ENCODE assay signal across 1 cellular context in genomic region chr18:62928316-62928715, GRCh38.
TF ChIP-seq lines count a peak whose summit lies in the region.

No MANE protein-coding gene starts in this region.

TF ChIP-seq in WTC11, 78 proteins besides CTCF, POLR2A, EP300 and RAD21 (continued from another document):
- TF ChIP-seq, protein P1, sequence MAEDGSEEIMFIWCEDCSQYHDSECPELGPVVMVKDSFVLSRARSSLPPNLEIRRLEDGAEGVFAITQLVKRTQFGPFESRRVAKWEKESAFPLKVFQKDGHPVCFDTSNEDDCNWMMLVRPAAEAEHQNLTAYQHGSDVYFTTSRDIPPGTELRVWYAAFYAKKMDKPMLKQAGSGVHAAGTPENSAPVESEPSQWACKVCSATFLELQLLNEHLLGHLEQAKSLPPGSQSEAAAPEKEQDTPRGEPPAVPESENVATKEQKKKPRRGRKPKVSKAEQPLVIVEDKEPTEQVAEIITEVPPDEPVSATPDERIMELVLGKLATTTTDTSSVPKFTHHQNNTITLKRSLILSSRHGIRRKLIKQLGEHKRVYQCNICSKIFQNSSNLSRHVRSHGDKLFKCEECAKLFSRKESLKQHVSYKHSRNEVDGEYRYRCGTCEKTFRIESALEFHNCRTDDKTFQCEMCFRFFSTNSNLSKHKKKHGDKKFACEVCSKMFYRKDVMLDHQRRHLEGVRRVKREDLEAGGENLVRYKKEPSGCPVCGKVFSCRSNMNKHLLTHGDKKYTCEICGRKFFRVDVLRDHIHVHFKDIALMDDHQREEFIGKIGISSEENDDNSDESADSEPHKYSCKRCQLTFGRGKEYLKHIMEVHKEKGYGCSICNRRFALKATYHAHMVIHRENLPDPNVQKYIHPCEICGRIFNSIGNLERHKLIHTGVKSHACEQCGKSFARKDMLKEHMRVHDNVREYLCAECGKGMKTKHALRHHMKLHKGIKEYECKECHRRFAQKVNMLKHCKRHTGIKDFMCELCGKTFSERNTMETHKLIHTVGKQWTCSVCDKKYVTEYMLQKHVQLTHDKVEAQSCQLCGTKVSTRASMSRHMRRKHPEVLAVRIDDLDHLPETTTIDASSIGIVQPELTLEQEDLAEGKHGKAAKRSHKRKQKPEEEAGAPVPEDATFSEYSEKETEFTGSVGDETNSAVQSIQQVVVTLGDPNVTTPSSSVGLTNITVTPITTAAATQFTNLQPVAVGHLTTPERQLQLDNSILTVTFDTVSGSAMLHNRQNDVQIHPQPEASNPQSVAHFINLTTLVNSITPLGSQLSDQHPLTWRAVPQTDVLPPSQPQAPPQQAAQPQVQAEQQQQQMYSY (CRISPR knock-in tag; IDR thresholded peaks at IDR 0.05), result no peak
- TF ChIP-seq, protein P2, sequence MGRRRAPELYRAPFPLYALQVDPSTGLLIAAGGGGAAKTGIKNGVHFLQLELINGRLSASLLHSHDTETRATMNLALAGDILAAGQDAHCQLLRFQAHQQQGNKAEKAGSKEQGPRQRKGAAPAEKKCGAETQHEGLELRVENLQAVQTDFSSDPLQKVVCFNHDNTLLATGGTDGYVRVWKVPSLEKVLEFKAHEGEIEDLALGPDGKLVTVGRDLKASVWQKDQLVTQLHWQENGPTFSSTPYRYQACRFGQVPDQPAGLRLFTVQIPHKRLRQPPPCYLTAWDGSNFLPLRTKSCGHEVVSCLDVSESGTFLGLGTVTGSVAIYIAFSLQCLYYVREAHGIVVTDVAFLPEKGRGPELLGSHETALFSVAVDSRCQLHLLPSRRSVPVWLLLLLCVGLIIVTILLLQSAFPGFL (CRISPR knock-in tag; IDR thresholded peaks at IDR 0.05; ENCODE audit: borderline replicate concordance), result no peak
- TF ChIP-seq, protein P3, sequence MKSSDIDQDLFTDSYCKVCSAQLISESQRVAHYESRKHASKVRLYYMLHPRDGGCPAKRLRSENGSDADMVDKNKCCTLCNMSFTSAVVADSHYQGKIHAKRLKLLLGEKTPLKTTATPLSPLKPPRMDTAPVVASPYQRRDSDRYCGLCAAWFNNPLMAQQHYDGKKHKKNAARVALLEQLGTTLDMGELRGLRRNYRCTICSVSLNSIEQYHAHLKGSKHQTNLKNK (CRISPR knock-in tag; IDR thresholded peaks at IDR 0.05), result no peak
- TF ChIP-seq HMGXB4 (CRISPR knock-in tag; IDR thresholded peaks at IDR 0.05) (no peak), ESRRA (CRISPR knock-in tag; IDR thresholded peaks at IDR 0.05; ENCODE audit: borderline replicate concordance) (no peak)
- TF ChIP-seq, protein P4, sequence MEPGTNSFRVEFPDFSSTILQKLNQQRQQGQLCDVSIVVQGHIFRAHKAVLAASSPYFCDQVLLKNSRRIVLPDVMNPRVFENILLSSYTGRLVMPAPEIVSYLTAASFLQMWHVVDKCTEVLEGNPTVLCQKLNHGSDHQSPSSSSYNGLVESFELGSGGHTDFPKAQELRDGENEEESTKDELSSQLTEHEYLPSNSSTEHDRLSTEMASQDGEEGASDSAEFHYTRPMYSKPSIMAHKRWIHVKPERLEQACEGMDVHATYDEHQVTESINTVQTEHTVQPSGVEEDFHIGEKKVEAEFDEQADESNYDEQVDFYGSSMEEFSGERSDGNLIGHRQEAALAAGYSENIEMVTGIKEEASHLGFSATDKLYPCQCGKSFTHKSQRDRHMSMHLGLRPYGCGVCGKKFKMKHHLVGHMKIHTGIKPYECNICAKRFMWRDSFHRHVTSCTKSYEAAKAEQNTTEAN (CRISPR knock-in tag; IDR thresholded peaks at IDR 0.05), result no peak
